8 cellular contexts compared by ENCODE assay signal in the genomic region with DNA sequence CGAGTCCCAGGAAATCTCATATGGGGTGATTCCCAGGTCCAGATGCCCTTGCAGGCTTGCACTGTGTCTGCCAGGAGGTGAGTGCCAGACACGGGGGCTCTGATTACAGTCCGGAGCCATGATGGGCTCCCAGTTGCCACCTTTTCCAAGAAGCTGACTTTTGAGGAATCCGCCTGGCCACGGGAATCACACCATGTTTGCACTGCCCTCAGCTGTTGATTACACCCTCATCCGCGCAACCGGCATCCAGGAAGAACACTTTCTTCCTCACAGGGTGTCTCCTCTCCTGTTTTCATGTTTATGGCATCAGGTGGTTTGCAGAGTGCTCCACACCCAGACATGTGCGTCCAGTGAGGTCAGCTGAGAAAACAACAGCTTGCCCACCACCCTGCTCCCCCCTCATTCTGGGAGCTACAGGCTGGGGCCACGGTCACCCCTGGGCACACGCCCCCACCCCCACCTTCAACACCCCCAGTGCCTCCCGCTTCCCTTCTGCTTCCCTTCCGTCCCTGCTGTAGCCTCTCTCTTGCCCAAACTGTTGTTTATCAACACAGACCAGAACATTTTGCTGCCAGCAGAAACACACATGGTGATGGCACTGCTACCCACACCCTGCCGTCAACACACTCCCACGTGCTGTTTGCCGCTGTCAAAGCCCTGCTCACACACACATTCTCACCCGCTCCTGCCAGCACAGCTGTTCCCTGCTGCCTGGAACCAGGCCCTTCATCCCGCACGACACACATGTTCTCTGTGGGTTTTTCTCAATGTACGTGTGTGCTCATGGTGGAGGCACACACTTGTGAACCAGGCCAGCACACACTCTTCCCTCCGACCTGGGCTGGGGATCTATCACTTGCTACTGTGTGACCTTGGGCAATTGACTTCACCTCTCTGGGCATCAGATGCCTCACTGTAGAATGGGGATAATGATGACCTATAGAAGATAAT. TPM values are rescaled to one million over a fixed set of nuclear protein-coding genes. Genes with fewer than 3 reads are reported as not detected.
DNase-seq lines count a peak whose midpoint lies in the region; ATAC-seq and TF ChIP-seq lines count a peak whose summit lies in the region.

No MANE protein-coding gene starts in this region.

- ATAC-seq in memory B cell (ENCODE audit: low read depth), result no peak

- H3K4me3 ChIP-seq in breast epithelium (no peak overlapping the region), transverse colon (no peak overlapping the region)

- H3K27me3 ChIP-seq in breast epithelium (no peaks in the 10 kb centered on the region), transverse colon (no peaks in the 10 kb centered on the region)

- intact Hi-C loops in activated CD4-positive, alpha-beta T cell treated with anti-CD3 and anti-CD28 coated beads, Interleukin-2, amount 10 ng/mL, durations not matched to agents 24 days and 14 days (cut with micrococcal nuclease), result no loop called here
- intact Hi-C loops in breast epithelium (cut with DNase I; ENCODE audit: low total_unique reads) (no loop called here), transverse colon (cut with DNase I; ENCODE audit: low total_unique reads) (no loop called here)

- TF ChIP-seq POLR2A in breast epithelium (IDR thresholded peaks at IDR 0.05), result no peak
- TF ChIP-seq POLR2A in transverse colon (IDR thresholded peaks at IDR 0.05), result peak; percentile 45

- H3K9me3 ChIP-seq in breast epithelium (no peaks in the 10 kb centered on the region), transverse colon (no peaks in the 10 kb centered on the region)

- H3K9me3 Mint-ChIP-seq in activated CD4-positive, alpha-beta T cell treated with anti-CD3 and anti-CD28 coated beads, Interleukin-2, amount 10 ng/mL, durations not matched to agents 24 days and 14 days, result no peaks in the 10 kb centered on the region
- H3K9me3 Mint-ChIP-seq in memory B cell, result no peaks in the 10 kb centered on the region

- H3K4me1 ChIP-seq in breast epithelium (peaks cover 0 to 10% of the 10 kb centered on the region in 2 donors), transverse colon (peaks cover 14 to 35% (median 30%) of the 10 kb centered on the region in 4 donors)

- H3K27ac ChIP-seq in breast epithelium, result peak overlapping the region; percentile 45 to 51
- peak overlapping the region; percentile 76 to 85 (median 83) for H3K27ac ChIP-seq in transverse colon

- in situ Hi-C loops in transverse colon (cut with MboI; ENCODE audit: low pct_ligation_motif_present in 1 of 4, low pct_unique_long_range_greater_than_20kb in 1 of 4, low sequenced_read_pairs in 3 of 4), result no loop called here

- TF ChIP-seq CTCF in breast epithelium (IDR thresholded peaks at IDR 0.05) (no peak), transverse colon (IDR thresholded peaks at IDR 0.05) (no peak)

- peaks cover 48% of the 10 kb centered on the region for H3K4me1 Mint-ChIP-seq in activated CD4-positive, alpha-beta T cell treated with anti-CD3 and anti-CD28 coated beads, Interleukin-2, amount 10 ng/mL, durations not matched to agents 24 days and 14 days
- H3K4me1 Mint-ChIP-seq in memory B cell, result peaks cover 14% of the 10 kb centered on the region

- peak; percentile 56 for TF ChIP-seq EP300 in transverse colon (IDR thresholded peaks at IDR 0.05; ENCODE audit: low read depth)

- no peaks in the 10 kb centered on the region for H3K27me3 Mint-ChIP-seq in activated CD4-positive, alpha-beta T cell treated with anti-CD3 and anti-CD28 coated beads, Interleukin-2, amount 10 ng/mL, durations not matched to agents 24 days and 14 days
- H3K27me3 Mint-ChIP-seq in memory B cell, result no peaks in the 10 kb centered on the region

- H3K27ac Mint-ChIP-seq in activated CD4-positive, alpha-beta T cell treated with anti-CD3 and anti-CD28 coated beads, Interleukin-2, amount 10 ng/mL, durations not matched to agents 24 days and 14 days, result peak overlapping the region; percentile 87
- H3K27ac Mint-ChIP-seq in memory B cell, result peak overlapping the region; percentile 64

- no peak overlapping the region for H3K4me3 Mint-ChIP-seq in activated CD4-positive, alpha-beta T cell treated with anti-CD3 and anti-CD28 coated beads, Interleukin-2, amount 10 ng/mL, durations not matched to agents 24 days and 14 days
- H3K4me3 Mint-ChIP-seq in memory B cell, result no peak overlapping the region

- DNase-seq in activated CD4-positive, alpha-beta T cell treated with anti-CD3 and anti-CD28 coated beads, Interleukin-2, amount 10 ng/mL, durations not matched to agents 24 days and 14 days, result no peak
- no peak for DNase-seq in activated CD4-positive, alpha-beta T cell treated with anti-CD3 and anti-CD28 coated beads, Interleukin-2, amount 50 U/mL, for 1 hour
- DNase-seq in breast epithelium (ENCODE audit: low spot score in 2 of 2), result no peak
- DNase-seq in memory B cell (ENCODE audit: low spot score in 2 of 2), result no peak
- DNase-seq in transverse colon, result peak; percentile 74
- no peak for DNase-seq in mesenteric fat pad (ENCODE audit: low spot score)
- no peak for DNase-seq in A172 (ENCODE audit: low spot score)
- DNase-seq in NCI-H2227 (lab: John Stamatoyannopoulos, UW; ENCODE audit: unreplicated experiment), result no peak

- WGBS in transverse colon (ENCODE audit: low coverage in 1 of 2), 2 donors, result 45 to 50% methylated on average over 5 to 21 of the region's 21 CpGs

- H3K36me3 ChIP-seq in breast epithelium (no peaks in the 10 kb centered on the region), transverse colon (no peaks in the 10 kb centered on the region)

- no peaks in the 10 kb centered on the region for H3K36me3 Mint-ChIP-seq in activated CD4-positive, alpha-beta T cell treated with anti-CD3 and anti-CD28 coated beads, Interleukin-2, amount 10 ng/mL, durations not matched to agents 24 days and 14 days (ENCODE audit: low read depth)
- H3K36me3 Mint-ChIP-seq in memory B cell, result no peaks in the 10 kb centered on the region

RNA-seq across cellular contexts. Expression of a gene that starts 35.8 kb away (rescaled TPM):
- 260 and 271 TPM in 2 replicates for total RNA-seq in activated CD4-positive, alpha-beta T cell treated with anti-CD3 and anti-CD28 coated beads, Interleukin-2, amount 10 ng/mL, durations not matched to agents 24 days and 14 days
- total RNA-seq in breast epithelium, result 100 to 1,000 TPM; 183 to 555 (median 341) TPM
- total RNA-seq in transverse colon, result 100 to 1,000 TPM in 3 of 4 donors, 10 to 100 TPM in 1; 64.5 to 356 (median 150) TPM
- total RNA-seq in mesenteric fat pad, result 236 TPM
- 7.8 and 14.6 TPM in 2 replicates for total RNA-seq in A172 (2014; rRNA removed; shearing (Covaris generic))

RNA-seq across cellular contexts. Expression of a gene that starts 45.2 kb away (rescaled TPM):
- total RNA-seq in activated CD4-positive, alpha-beta T cell treated with anti-CD3 and anti-CD28 coated beads, Interleukin-2, amount 10 ng/mL, durations not matched to agents 24 days and 14 days, result 32.5 and 35.1 TPM in 2 replicates
- 10 to 100 TPM; 38.4 to 48.1 (median 38.7) TPM for total RNA-seq in breast epithelium
- total RNA-seq in transverse colon, result 10 to 100 TPM; 33.7 to 69.2 (median 38.0) TPM
- total RNA-seq in mesenteric fat pad, result 37.7 TPM
- total RNA-seq in A172 (2014; rRNA removed; shearing (Covaris generic)), result 33.1 and 34.6 TPM in 2 replicates
